Comparison of ENCODE assay signal across 2 cellular contexts in the genomic region with DNA sequence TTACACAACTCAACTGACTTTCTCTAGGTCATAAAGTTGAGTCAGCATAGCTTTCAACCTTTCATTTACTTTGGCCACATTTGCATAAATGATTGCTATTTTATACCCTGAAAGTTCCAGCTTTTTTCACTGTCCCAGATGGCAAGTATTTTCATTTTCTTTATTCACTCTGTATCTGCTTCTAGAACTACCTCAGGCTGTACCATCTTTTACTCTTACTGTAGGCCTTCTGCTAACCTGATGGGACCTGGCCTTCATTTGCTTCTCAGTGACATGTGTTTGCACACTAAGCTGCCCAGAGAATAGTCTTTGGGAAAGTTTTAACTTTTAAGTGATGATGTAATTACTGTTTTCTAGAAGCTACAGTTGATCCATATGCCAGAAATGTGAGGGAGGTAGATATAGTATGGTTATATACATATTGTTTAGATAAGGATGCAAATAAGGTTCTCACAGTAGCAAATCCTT.
TF ChIP-seq lines count a peak whose summit lies in the region.

No MANE protein-coding gene starts in this region.

TF ChIP-seq in SK-N-SH, 30 proteins besides CTCF, POLR2A, EP300 and RAD21 (continued from another document):
- TF ChIP-seq, protein P1, sequence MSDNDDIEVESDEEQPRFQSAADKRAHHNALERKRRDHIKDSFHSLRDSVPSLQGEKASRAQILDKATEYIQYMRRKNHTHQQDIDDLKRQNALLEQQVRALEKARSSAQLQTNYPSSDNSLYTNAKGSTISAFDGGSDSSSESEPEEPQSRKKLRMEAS (IDR thresholded peaks at IDR 0.05; ENCODE audit: low read depth): no peak
- TF ChIP-seq SIN3A (IDR thresholded peaks at IDR 0.05; ENCODE audit: borderline replicate concordance, low read depth, low read length) (no peak), NRF1 (IDR thresholded peaks at IDR 0.05; ENCODE audit: low read depth, low read length) (no peak), RXRA (IDR thresholded peaks at IDR 0.05; ENCODE audit: borderline replicate concordance, low read depth) (no peak), EZH2phosphoT487 (IDR thresholded peaks at IDR 0.05; ENCODE audit: borderline replicate concordance, low read depth) (no peak), FOXJ3 (CRISPR knock-in tag; IDR thresholded peaks at IDR 0.05) (no peak)
- TF ChIP-seq, protein P2, sequence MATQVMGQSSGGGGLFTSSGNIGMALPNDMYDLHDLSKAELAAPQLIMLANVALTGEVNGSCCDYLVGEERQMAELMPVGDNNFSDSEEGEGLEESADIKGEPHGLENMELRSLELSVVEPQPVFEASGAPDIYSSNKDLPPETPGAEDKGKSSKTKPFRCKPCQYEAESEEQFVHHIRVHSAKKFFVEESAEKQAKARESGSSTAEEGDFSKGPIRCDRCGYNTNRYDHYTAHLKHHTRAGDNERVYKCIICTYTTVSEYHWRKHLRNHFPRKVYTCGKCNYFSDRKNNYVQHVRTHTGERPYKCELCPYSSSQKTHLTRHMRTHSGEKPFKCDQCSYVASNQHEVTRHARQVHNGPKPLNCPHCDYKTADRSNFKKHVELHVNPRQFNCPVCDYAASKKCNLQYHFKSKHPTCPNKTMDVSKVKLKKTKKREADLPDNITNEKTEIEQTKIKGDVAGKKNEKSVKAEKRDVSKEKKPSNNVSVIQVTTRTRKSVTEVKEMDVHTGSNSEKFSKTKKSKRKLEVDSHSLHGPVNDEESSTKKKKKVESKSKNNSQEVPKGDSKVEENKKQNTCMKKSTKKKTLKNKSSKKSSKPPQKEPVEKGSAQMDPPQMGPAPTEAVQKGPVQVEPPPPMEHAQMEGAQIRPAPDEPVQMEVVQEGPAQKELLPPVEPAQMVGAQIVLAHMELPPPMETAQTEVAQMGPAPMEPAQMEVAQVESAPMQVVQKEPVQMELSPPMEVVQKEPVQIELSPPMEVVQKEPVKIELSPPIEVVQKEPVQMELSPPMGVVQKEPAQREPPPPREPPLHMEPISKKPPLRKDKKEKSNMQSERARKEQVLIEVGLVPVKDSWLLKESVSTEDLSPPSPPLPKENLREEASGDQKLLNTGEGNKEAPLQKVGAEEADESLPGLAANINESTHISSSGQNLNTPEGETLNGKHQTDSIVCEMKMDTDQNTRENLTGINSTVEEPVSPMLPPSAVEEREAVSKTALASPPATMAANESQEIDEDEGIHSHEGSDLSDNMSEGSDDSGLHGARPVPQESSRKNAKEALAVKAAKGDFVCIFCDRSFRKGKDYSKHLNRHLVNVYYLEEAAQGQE (IDR thresholded peaks at IDR 0.05; ENCODE audit: low read depth, low read length): no peak

TF ChIP-seq in SK-N-SH treated with all-trans-retinoic acid at 6 μM for 48 hours, 23 proteins besides CTCF, POLR2A, EP300 and RAD21 (continued from another document):
- TF ChIP-seq TCF4 (CRISPR knock-in tag; IDR thresholded peaks at IDR 0.05; ENCODE audit: borderline replicate concordance) (no peak), ISL1 (CRISPR knock-in tag; IDR thresholded peaks at IDR 0.05) (no peak)
